In the genomic region with DNA sequence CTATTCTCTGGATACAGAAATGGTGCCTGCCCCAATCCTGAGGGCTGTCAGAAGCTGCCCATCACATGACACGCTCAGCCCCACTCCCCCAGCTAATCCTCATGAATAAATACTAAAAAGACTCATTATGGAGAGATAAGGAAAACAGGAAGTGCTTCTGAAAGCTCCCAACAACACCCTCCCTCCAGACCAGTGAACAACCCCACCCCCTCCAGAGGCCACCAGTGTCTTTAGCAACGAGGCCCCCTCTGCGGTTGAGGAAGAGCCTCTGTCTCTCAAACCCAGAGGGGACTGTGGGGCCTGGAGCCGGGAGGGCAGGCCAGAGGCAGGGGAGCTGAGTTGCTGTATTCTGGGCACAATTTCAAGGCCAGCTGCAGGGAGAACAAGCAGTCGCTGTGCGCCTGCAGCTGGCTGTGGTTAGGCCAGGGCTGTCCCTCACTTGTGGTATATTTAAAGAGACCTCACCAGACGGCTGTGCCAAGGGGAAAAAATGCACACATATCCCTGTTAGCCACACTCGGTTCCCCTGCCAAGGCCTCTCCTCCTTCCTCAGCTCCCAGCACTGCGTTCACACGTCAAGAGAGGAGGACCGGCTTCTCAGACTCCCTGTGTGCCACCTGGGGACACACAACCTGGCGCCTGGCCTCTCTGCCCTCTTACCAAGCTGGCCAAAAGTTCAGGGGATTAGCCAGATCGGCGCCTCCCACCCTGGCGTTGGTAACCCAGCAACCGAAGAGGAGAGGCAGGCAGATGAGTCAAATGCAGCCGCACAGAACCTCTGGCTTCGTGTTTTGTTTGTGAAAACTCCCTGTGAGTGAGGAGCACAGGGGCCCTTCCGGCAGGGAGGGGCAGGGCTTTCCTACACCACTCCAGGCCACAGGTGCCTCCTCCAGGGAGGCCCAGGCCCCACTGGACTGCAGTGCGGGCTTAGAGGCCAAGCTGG, we compare ENCODE assay signal across 8 cellular contexts.
DNase-seq lines count a peak whose midpoint lies in the region; ATAC-seq and TF ChIP-seq lines count a peak whose summit lies in the region.

No MANE protein-coding gene starts in this region.

- in situ Hi-C loops in Caki2 (cut with HindIII; ENCODE audit: low pct_unique_long_range_greater_than_20kb, low sequenced_read_pairs): no loop called here

- peaks cover 4% of the 10 kb centered on the region for H3K4me1 ChIP-seq in mucosa of descending colon (ENCODE audit: low read depth)

- intact Hi-C loops in mucosa of descending colon (cut with DNase I, micrococcal nuclease): no loop called here

- peak; percentile 85 for DNase-seq in Caki2 (ENCODE audit: low read depth)
- peak; percentile 98 for DNase-seq in RPMI7951 (ENCODE audit: low read depth)
- DNase-seq in epithelial cell of esophagus (ENCODE audit: low read depth): peak; percentile 72
- DNase-seq in mucosa of descending colon: peak in 2 of 3 donors; percentile 34
- no peak for DNase-seq in stimulated activated naive CD4-positive, alpha-beta T cell (lab: John Stamatoyannopoulos, UW)

- peak; percentile 52 for ATAC-seq in HG03460 (IDR thresholded peaks at IDR 0.05; ENCODE audit: unreplicated experiment)
- ATAC-seq in mucosa of descending colon: peak; percentile 72
- ATAC-seq in HG03439 (IDR thresholded peaks at IDR 0.05; ENCODE audit: unreplicated experiment): no peak
- no peak for ATAC-seq in GM21723 (IDR thresholded peaks at IDR 0.05; ENCODE audit: unreplicated experiment)

- H3K9me3 ChIP-seq in mucosa of descending colon: no peaks in the 10 kb centered on the region

- no peaks in the 10 kb centered on the region for H3K36me3 ChIP-seq in mucosa of descending colon (ENCODE audit: low read depth)

- no peak overlapping the region for H3K4me3 ChIP-seq in epithelial cell of esophagus (ENCODE audit: low read length)
- H3K4me3 ChIP-seq in mucosa of descending colon: no peak overlapping the region

- TF ChIP-seq CTCF in epithelial cell of esophagus (IDR thresholded peaks at IDR 0.05; ENCODE audit: insufficient read depth, low read depth, low read length, missing control alignments) (no peak), mucosa of descending colon (IDR thresholded peaks at IDR 0.05) (no peak)

Comparison
In these comparisons a context has a peak if more than half of its experiments do, and no peak if none do; other contexts are left out.
1. DNase-seq: peak in Caki2 (single experiment), RPMI7951 (single experiment), epithelial cell of esophagus (single experiment) and mucosa of descending colon (2 of 3); none in stimulated activated naive CD4-positive, alpha-beta T cell (0 of 6).
2. ATAC-seq: peak in HG03460 (single experiment) and mucosa of descending colon (single experiment); none in HG03439 (single experiment) and GM21723 (single experiment).